Comparison of ENCODE assay signal across 19 cellular contexts in the genomic region with DNA sequence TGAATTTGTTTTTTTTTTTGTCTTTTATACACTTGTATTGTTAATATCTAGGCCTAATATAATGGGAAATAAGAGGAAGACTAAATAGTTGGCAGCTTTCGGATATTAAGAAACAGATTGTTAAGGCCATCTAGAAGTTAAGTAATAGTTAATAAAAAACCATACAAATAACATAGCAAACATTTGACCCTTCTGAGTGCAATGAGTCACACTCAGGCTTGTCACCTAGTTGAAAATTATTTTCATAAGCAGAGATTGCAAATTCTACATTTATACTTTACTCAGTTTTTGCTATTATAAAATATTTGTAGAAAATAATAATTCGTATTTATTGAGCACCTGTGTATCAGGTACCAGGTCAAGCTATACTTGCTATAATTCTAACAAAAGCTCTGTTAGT. TPM values are rescaled to one million over a fixed set of nuclear protein-coding genes. Genes with fewer than 3 reads are reported as not detected.
A peak's percentile ranks its signal among the peaks of the same experiment; 100 is the strongest.
DNase-seq lines count a peak whose midpoint lies in the region; ATAC-seq and TF ChIP-seq lines count a peak whose summit lies in the region.
"Had no signal": no experiment of that assay in that cellular context is flagged by ENCODE, and none has a peak within 500 bp of the region (broad histone marks: within the 10 kb centered on the region; RNA-seq: fewer than 3 reads in every experiment).

No MANE protein-coding gene starts in this region.

- intact Hi-C loops in CD4-positive, alpha-beta T cell (cut with DNase I, micrococcal nuclease) = no loop called here

- no peaks in the 10 kb centered on the region for H3K9me3 ChIP-seq in CD4-positive, alpha-beta T cell (ENCODE audit: control insufficient read depth, low read length)
- H3K9me3 ChIP-seq: ovary, tibial nerve had no signal

- H3K27me3 ChIP-seq in CD4-positive, alpha-beta T cell (ENCODE audit: control insufficient read depth, insufficient read depth, low read length) = no peaks in the 10 kb centered on the region
- no peaks in the 10 kb centered on the region for H3K27me3 ChIP-seq in GM23338 (ENCODE audit: insufficient read depth)
- H3K27me3 ChIP-seq: ovary, tibial nerve had no signal

- CTCF ChIA-PET in CD4-positive, alpha-beta T cell (lab: Charles Lee) = no interaction called here

- no peak overlapping the region for H2AFZ ChIP-seq in GM23338

- POLR2A ChIA-PET in CD4-positive, alpha-beta T cell (lab: Charles Lee) = no interaction called here

- H3K4me2 ChIP-seq in GM23338 = peak overlapping the region; percentile 84

- H3K36me3 ChIP-seq in GM23338 (ENCODE audit: insufficient read depth) = peaks cover 11% of the 10 kb centered on the region; the same call in 1 of the 2 replicates
- H3K36me3 ChIP-seq: ovary had no signal

- H3K79me2 ChIP-seq in GM23338 (replicated peaks; ENCODE audit: insufficient read depth) = peaks cover 71% of the 10 kb centered on the region

- H4K20me1 ChIP-seq in GM23338 (replicated peaks; ENCODE audit: insufficient read depth) = peaks cover 41% of the 10 kb centered on the region

- H3F3A ChIP-seq in GM23338 (replicated peaks; ENCODE audit: low read depth) = no peaks in the 10 kb centered on the region

- no peak overlapping the region for H3K27ac Mint-ChIP-seq in CD4-positive, alpha-beta T cell
- no peak overlapping the region for H3K27ac Mint-ChIP-seq in GM23338
- no peak overlapping the region for H3K27ac Mint-ChIP-seq in activated T-helper 17 cell treated with anti-CD3 and anti-CD28 coated beads, Interleukin-2, amount 50 U/mL, for 72 hours
- H3K27ac Mint-ChIP-seq: activated T-helper 2 cell treated with anti-CD3 and anti-CD28 coated beads, Interferon-gamma antibody, Interleukin-2, Interleukin-4, amounts not matched to agents 10 μg/mL and 5 μg/mL and 100 μg/mL, durations not matched to agents 14 hours and 24 hours and 36 hours had no signal

- no peak overlapping the region for H3K27ac ChIP-seq in CD4-positive, alpha-beta T cell (ENCODE audit: low read depth, low read length)
- no peak overlapping the region for H3K27ac ChIP-seq in GM23338 (ENCODE audit: low read depth)
- H3K27ac ChIP-seq: ovary, tibial nerve had no signal

- no peak for ATAC-seq in CD4-positive, alpha-beta T cell (ENCODE audit: poor library complexity)
- ATAC-seq in GM23338 = no peak
- ATAC-seq in activated T-helper 17 cell treated with anti-CD3 and anti-CD28 coated beads, Interleukin-2, amount 50 U/mL, for 72 hours (replicated peaks) = no peak
- ATAC-seq: activated CD4-positive, alpha-beta T cell treated with anti-CD3 and anti-CD28 coated beads for 36 hours had no signal

- DNase-seq in CD4-positive, alpha-beta T cell = no peak
- DNase-seq in GM23338 (ENCODE audit: low spot score) = no peak
- peak; percentile 44 for DNase-seq in kidney tubule cell (ENCODE audit: low spot score)
- no peak for DNase-seq in A172 (ENCODE audit: low spot score)
- no peak for DNase-seq in EL
- no peak for DNase-seq in COLO668 (lab: John Stamatoyannopoulos, UW; ENCODE audit: unreplicated experiment)
- DNase-seq: activated CD4-positive, alpha-beta T cell treated with anti-CD3 and anti-CD28 coated beads for 36 hours; CD4-positive, alpha-beta memory T cell; cortex of kidney; kidney; midbrain; MV-4-11; NCI-H2171; ovary; small intestine; T1000 had no signal

- H3K4me3 Mint-ChIP-seq in CD4-positive, alpha-beta T cell = peak overlapping the region; percentile 96
- peak overlapping the region; percentile 99 for H3K4me3 Mint-ChIP-seq in GM23338
- peak overlapping the region; percentile 97 for H3K4me3 Mint-ChIP-seq in activated T-helper 17 cell treated with anti-CD3 and anti-CD28 coated beads, Interleukin-2, amount 50 U/mL, for 72 hours

- peaks cover 54% of the 10 kb centered on the region for H3K36me3 Mint-ChIP-seq in CD4-positive, alpha-beta T cell (ENCODE audit: low read depth)
- peaks cover 30% of the 10 kb centered on the region for H3K36me3 Mint-ChIP-seq in GM23338 (ENCODE audit: low read depth)
- H3K36me3 Mint-ChIP-seq in activated T-helper 17 cell treated with anti-CD3 and anti-CD28 coated beads, Interleukin-2, amount 50 U/mL, for 72 hours (ENCODE audit: low read depth) = peaks cover 59% of the 10 kb centered on the region

- peaks cover 52% of the 10 kb centered on the region for H3K4me1 Mint-ChIP-seq in CD4-positive, alpha-beta T cell (ENCODE audit: low read depth)
- H3K4me1 Mint-ChIP-seq in GM23338 = peaks cover 16% of the 10 kb centered on the region; the same call in 2 of the 3 replicates
- peaks cover 13% of the 10 kb centered on the region for H3K4me1 Mint-ChIP-seq in activated T-helper 17 cell treated with anti-CD3 and anti-CD28 coated beads, Interleukin-2, amount 50 U/mL, for 72 hours

- no peak for TF ChIP-seq CTCF in CD4-positive, alpha-beta T cell (IDR thresholded peaks at IDR 0.05)
- no peak for TF ChIP-seq CTCF in GM23338 (conservative IDR thresholded peaks at IDR 0.05; ENCODE audit: low read depth in 2 of 2)

- H3K4me1 ChIP-seq in GM23338 (ENCODE audit: insufficient read depth) = peaks cover 20% of the 10 kb centered on the region

- no peaks in the 10 kb centered on the region for H3K27me3 Mint-ChIP-seq in CD4-positive, alpha-beta T cell
- peaks cover 9% of the 10 kb centered on the region for H3K27me3 Mint-ChIP-seq in GM23338 (ENCODE audit: insufficient read depth, low read depth, poor library complexity)
- no peaks in the 10 kb centered on the region for H3K27me3 Mint-ChIP-seq in activated T-helper 17 cell treated with anti-CD3 and anti-CD28 coated beads, Interleukin-2, amount 50 U/mL, for 72 hours
- H3K27me3 Mint-ChIP-seq: activated CD4-positive, alpha-beta T cell treated with anti-CD3 and anti-CD28 coated beads for 36 hours had no signal

- no peaks in the 10 kb centered on the region for H3K9me2 ChIP-seq in GM23338 (ENCODE audit: insufficient read depth)

- H3K9me3 Mint-ChIP-seq in CD4-positive, alpha-beta T cell = no peaks in the 10 kb centered on the region
- H3K9me3 Mint-ChIP-seq in GM23338 = no peaks in the 10 kb centered on the region
- no peaks in the 10 kb centered on the region for H3K9me3 Mint-ChIP-seq in activated T-helper 17 cell treated with anti-CD3 and anti-CD28 coated beads, Interleukin-2, amount 50 U/mL, for 72 hours
- H3K9me3 Mint-ChIP-seq: activated T-helper 2 cell treated with anti-CD3 and anti-CD28 coated beads, Interferon-gamma antibody, Interleukin-2, Interleukin-4, amounts not matched to agents 10 μg/mL and 5 μg/mL and 100 μg/mL, durations not matched to agents 14 hours and 24 hours and 36 hours; CD4-positive, alpha-beta memory T cell had no signal

- H3K4me3 ChIP-seq in GM23338 = peak overlapping the region; percentile 81; the same call in 1 of the 2 replicates
- H3K4me3 ChIP-seq: ovary, tibial nerve had no signal

TF ChIP-seq in GM23338, 12 proteins besides CTCF, POLR2A, EP300 and RAD21 (continues in another document):
- TF ChIP-seq, protein P1, sequence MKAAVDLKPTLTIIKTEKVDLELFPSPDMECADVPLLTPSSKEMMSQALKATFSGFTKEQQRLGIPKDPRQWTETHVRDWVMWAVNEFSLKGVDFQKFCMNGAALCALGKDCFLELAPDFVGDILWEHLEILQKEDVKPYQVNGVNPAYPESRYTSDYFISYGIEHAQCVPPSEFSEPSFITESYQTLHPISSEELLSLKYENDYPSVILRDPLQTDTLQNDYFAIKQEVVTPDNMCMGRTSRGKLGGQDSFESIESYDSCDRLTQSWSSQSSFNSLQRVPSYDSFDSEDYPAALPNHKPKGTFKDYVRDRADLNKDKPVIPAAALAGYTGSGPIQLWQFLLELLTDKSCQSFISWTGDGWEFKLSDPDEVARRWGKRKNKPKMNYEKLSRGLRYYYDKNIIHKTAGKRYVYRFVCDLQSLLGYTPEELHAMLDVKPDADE (IDR thresholded peaks at IDR 0.05) = no peak
- TF ChIP-seq ZNF331 (CRISPR knock-in tag; IDR thresholded peaks at IDR 0.05; ENCODE audit: low read depth) (no peak), NANOG (IDR thresholded peaks at IDR 0.05; ENCODE audit: borderline replicate concordance) (no peak), POLR2AphosphoS5 (IDR thresholded peaks at IDR 0.05; ENCODE audit: low read depth) (no peak), CREB1 (CRISPR knock-in tag; IDR thresholded peaks at IDR 0.05; ENCODE audit: low read depth) (no peak), EZH2phosphoT487 (IDR thresholded peaks at IDR 0.05; ENCODE audit: unreplicated experiment) (no peak)

RNA-seq across cellular contexts. Expression of a gene that starts 2.4 kb away (rescaled TPM):
- total RNA-seq in CD4-positive, alpha-beta T cell = 10 to 100 TPM; 12.5 to 13.1 TPM
- 57.4 and 62.4 TPM in 2 replicates for total RNA-seq in GM23338 (2014; rRNA removed; shearing (Covaris generic))
- 49.9 and 65.3 TPM in 2 replicates for polyA plus RNA-seq in GM23338 (2016; fragmentation: Nextera tagmentation; extraction: Ambion mirVana)
- 10 to 100 TPM; 30.6 to 33.2 TPM for total RNA-seq in activated T-helper 17 cell treated with anti-CD3 and anti-CD28 coated beads, Interleukin-2, amount 50 U/mL, for 72 hours
- 31.7 and 37.2 TPM in 2 replicates for total RNA-seq in A172 (2014; rRNA removed; shearing (Covaris generic))

RNA-seq across cellular contexts. Expression of a gene that starts 48.1 kb away (rescaled TPM):
- total RNA-seq in CD4-positive, alpha-beta T cell = under 1 TPM; 0.14 to 0.50 TPM
- total RNA-seq in GM23338 (2014; rRNA removed; shearing (Covaris generic)) = 0.97 and 2.8 TPM in 2 replicates
- polyA plus RNA-seq in GM23338 (2016; fragmentation: Nextera tagmentation; extraction: Ambion mirVana) = 1.9 TPM in 2 replicates
- 1 to 10 TPM; 1.6 to 2.1 TPM for total RNA-seq in activated T-helper 17 cell treated with anti-CD3 and anti-CD28 coated beads, Interleukin-2, amount 50 U/mL, for 72 hours
- 2.5 and 3.2 TPM in 2 replicates for total RNA-seq in A172 (2014; rRNA removed; shearing (Covaris generic))
